25 cellular contexts compared by ENCODE assay signal in genomic region chr4:75685546-75686189, GRCh38. TPM values are rescaled to one million over a fixed set of nuclear protein-coding genes. Genes with fewer than 3 reads are reported as not detected.
DNase-seq lines count a peak whose midpoint lies in the region; ATAC-seq and TF ChIP-seq lines count a peak whose summit lies in the region.
"Had no signal": no experiment of that assay in that cellular context is flagged by ENCODE, and none has a peak within 500 bp of the region (broad histone marks: within the 10 kb centered on the region; RNA-seq: fewer than 3 reads in every experiment).

No MANE protein-coding gene starts in this region.

- peaks cover 2% of the 10 kb centered on the region for H3K36me3 Mint-ChIP-seq in activated T-helper 1 cell treated with anti-CD3 and anti-CD28 coated beads, Interleukin-12 subunit alpha, Interleukin-12 subunit beta, Interleukin-2, Interleukin-4 antibody, amounts not matched to agents 30 ng/mL and 10 ng/mL and 1 ng/mL, durations not matched to agents 14 hours and 24 hours and 36 hours (ENCODE audit: low read depth)
- H3K36me3 Mint-ChIP-seq in mesothelial cell of epicardium (peaks cover 8% of the 10 kb centered on the region), neural progenitor cell (peaks cover 7% of the 10 kb centered on the region)

- intact Hi-C loops in Right ventricle myocardium inferior (cut with DNase I) (no loop called here), right cardiac atrium (cut with DNase I) (no loop called here), left ventricle myocardium superior (cut with micrococcal nuclease) (no loop called here)
- intact Hi-C loops in activated T-helper 1 cell treated with anti-CD3 and anti-CD28 coated beads, Interleukin-12 subunit alpha, Interleukin-12 subunit beta, Interleukin-2, Interleukin-4 antibody, amounts not matched to agents 30 ng/mL and 10 ng/mL and 1 ng/mL, durations not matched to agents 14 hours and 24 hours and 36 hours (cut with micrococcal nuclease), result loop anchor here (1.0 kb wide), 1 partner anchor 11 kb away; no protein-coding TSS in a partner anchor

- H3K27me3 ChIP-seq in right cardiac atrium (ENCODE audit: control insufficient read depth, insufficient read depth), result no peaks in the 10 kb centered on the region
- no peaks in the 10 kb centered on the region for H3K27me3 ChIP-seq in neural progenitor cell
- H3K27me3 ChIP-seq: ascending aorta, neutrophil, SJSA1, upper lobe of right lung had no signal

- no peaks in the 10 kb centered on the region for H3K9me3 Mint-ChIP-seq in activated T-helper 1 cell treated with anti-CD3 and anti-CD28 coated beads, Interleukin-12 subunit alpha, Interleukin-12 subunit beta, Interleukin-2, Interleukin-4 antibody, amounts not matched to agents 30 ng/mL and 10 ng/mL and 1 ng/mL, durations not matched to agents 14 hours and 24 hours and 36 hours
- H3K9me3 Mint-ChIP-seq in stimulated activated naive CD8-positive, alpha-beta T cell treated with anti-CD3 and anti-CD28 coated beads, Interleukin-15, amount 100 ng/mL, for 72 hours, result peaks cover 6 to 8% of the 10 kb centered on the region in 2 donors
- H3K9me3 Mint-ChIP-seq in mesothelial cell of epicardium (peaks cover 5% of the 10 kb centered on the region), neural progenitor cell (no peaks in the 10 kb centered on the region)
- H3K9me3 Mint-ChIP-seq: HFFc6 had no signal

- H3K9me3 ChIP-seq in right cardiac atrium (ENCODE audit: control insufficient read depth, low read length) (no peaks in the 10 kb centered on the region), neural progenitor cell (ENCODE audit: low read depth) (no peaks in the 10 kb centered on the region)
- H3K9me3 ChIP-seq: ascending aorta, neutrophil, prostate gland, SJSA1, upper lobe of right lung had no signal

- no peaks in the 10 kb centered on the region for H3F3A ChIP-seq in neural progenitor cell (ENCODE audit: low read depth)

- H3K4me3 ChIP-seq in right cardiac atrium (ENCODE audit: low read length) (no peak overlapping the region), neural progenitor cell (no peak overlapping the region)
- H3K4me3 ChIP-seq: ascending aorta, GM12878, prostate gland, SJSA1, upper lobe of right lung had no signal

- no peak overlapping the region for H3K4me3 Mint-ChIP-seq in activated T-helper 1 cell treated with anti-CD3 and anti-CD28 coated beads, Interleukin-12 subunit alpha, Interleukin-12 subunit beta, Interleukin-2, Interleukin-4 antibody, amounts not matched to agents 30 ng/mL and 10 ng/mL and 1 ng/mL, durations not matched to agents 14 hours and 24 hours and 36 hours
- H3K4me3 Mint-ChIP-seq in stimulated activated naive CD8-positive, alpha-beta T cell treated with anti-CD3 and anti-CD28 coated beads, Interleukin-15, amount 100 ng/mL, for 72 hours, result peak overlapping the region; percentile 31 to 36
- H3K4me3 Mint-ChIP-seq in mesothelial cell of epicardium (no peak overlapping the region), neural progenitor cell (no peak overlapping the region)
- H3K4me3 Mint-ChIP-seq: activated CD4-positive, alpha-beta T cell treated with anti-CD3 and anti-CD28 coated beads, Interleukin-2, amount 10 ng/mL, durations not matched to agents 7 days and 5 days; HFFc6; WTC11 had no signal

- H2AFZ ChIP-seq in neural progenitor cell (replicated peaks), result no peak overlapping the region

- H3K79me2 ChIP-seq in neural progenitor cell (ENCODE audit: low read depth), result no peaks in the 10 kb centered on the region

- H3K4me2 ChIP-seq in neural progenitor cell, result no peak overlapping the region

- H4K20me1 ChIP-seq in neural progenitor cell (ENCODE audit: low read depth), result no peaks in the 10 kb centered on the region

- peaks cover 30% of the 10 kb centered on the region for H3K4me1 Mint-ChIP-seq in activated T-helper 1 cell treated with anti-CD3 and anti-CD28 coated beads, Interleukin-12 subunit alpha, Interleukin-12 subunit beta, Interleukin-2, Interleukin-4 antibody, amounts not matched to agents 30 ng/mL and 10 ng/mL and 1 ng/mL, durations not matched to agents 14 hours and 24 hours and 36 hours (ENCODE audit: low read depth)
- H3K4me1 Mint-ChIP-seq in stimulated activated naive CD8-positive, alpha-beta T cell treated with anti-CD3 and anti-CD28 coated beads, Interleukin-15, amount 100 ng/mL, for 72 hours, result peaks cover 53% of the 10 kb centered on the region
- H3K4me1 Mint-ChIP-seq in mesothelial cell of epicardium (peaks cover 2% of the 10 kb centered on the region), neural progenitor cell (no peaks in the 10 kb centered on the region)
- H3K4me1 Mint-ChIP-seq: WTC11 had no signal

- ATAC-seq in Right ventricle myocardium inferior (peak; percentile 57), right cardiac atrium (no peak), left ventricle myocardium superior (peak; percentile 86)
- ATAC-seq in stimulated activated naive CD8-positive, alpha-beta T cell treated with anti-CD3 and anti-CD28 coated beads, Interleukin-15, amount 100 ng/mL, for 72 hours, result no peak
- ATAC-seq: GM12878, left lobe of liver, WTC11 had no signal

- no peaks in the 10 kb centered on the region for H3K4me1 ChIP-seq in right cardiac atrium (ENCODE audit: control insufficient read depth, insufficient read depth, low read length)
- H3K4me1 ChIP-seq in neural progenitor cell, result no peaks in the 10 kb centered on the region
- H3K4me1 ChIP-seq: ascending aorta, prostate gland, SJSA1, upper lobe of right lung had no signal

- peaks cover 2% of the 10 kb centered on the region for H3K27me3 Mint-ChIP-seq in activated T-helper 1 cell treated with anti-CD3 and anti-CD28 coated beads, Interleukin-12 subunit alpha, Interleukin-12 subunit beta, Interleukin-2, Interleukin-4 antibody, amounts not matched to agents 30 ng/mL and 10 ng/mL and 1 ng/mL, durations not matched to agents 14 hours and 24 hours and 36 hours (ENCODE audit: insufficient read depth)
- H3K27me3 Mint-ChIP-seq in stimulated activated naive CD8-positive, alpha-beta T cell treated with anti-CD3 and anti-CD28 coated beads, Interleukin-15, amount 100 ng/mL, for 72 hours, result no peaks in the 10 kb centered on the region
- H3K27me3 Mint-ChIP-seq in mesothelial cell of epicardium (ENCODE audit: low read depth) (no peaks in the 10 kb centered on the region), neural progenitor cell (ENCODE audit: insufficient read depth, low read depth) (no peaks in the 10 kb centered on the region)
- H3K27me3 Mint-ChIP-seq: activated CD4-positive, alpha-beta T cell treated with anti-CD3 and anti-CD28 coated beads, Interleukin-2, amount 10 ng/mL, durations not matched to agents 7 days and 5 days had no signal

- H3K27ac Mint-ChIP-seq in activated T-helper 1 cell treated with anti-CD3 and anti-CD28 coated beads, Interleukin-12 subunit alpha, Interleukin-12 subunit beta, Interleukin-2, Interleukin-4 antibody, amounts not matched to agents 30 ng/mL and 10 ng/mL and 1 ng/mL, durations not matched to agents 14 hours and 24 hours and 36 hours, result peak overlapping the region; percentile 8
- peak overlapping the region in 1 of 2 donors; percentile 30 for H3K27ac Mint-ChIP-seq in stimulated activated naive CD8-positive, alpha-beta T cell treated with anti-CD3 and anti-CD28 coated beads, Interleukin-15, amount 100 ng/mL, for 72 hours
- no peak overlapping the region for H3K27ac Mint-ChIP-seq in mesothelial cell of epicardium
- no peak overlapping the region for H3K27ac Mint-ChIP-seq in neural progenitor cell
- H3K27ac Mint-ChIP-seq: activated CD4-positive, alpha-beta T cell treated with anti-CD3 and anti-CD28 coated beads, Interleukin-2, amount 10 ng/mL, durations not matched to agents 7 days and 5 days; HFFc6; WTC11 had no signal

- WGBS in right cardiac atrium, result 68% methylated on average over 2 of the region's 2 CpGs

- H3K27ac ChIP-seq in right cardiac atrium (ENCODE audit: low read length) (no peak overlapping the region), neural progenitor cell (no peak overlapping the region)
- H3K27ac ChIP-seq: ascending aorta, neutrophil, prostate gland, SJSA1, upper lobe of right lung had no signal

- TF ChIP-seq CTCF in mesothelial cell of epicardium (IDR thresholded peaks at IDR 0.05; ENCODE audit: unreplicated experiment) (no peak), neural progenitor cell (IDR thresholded peaks at IDR 0.05) (no peak)

- no peaks in the 10 kb centered on the region for H3K36me3 ChIP-seq in neural progenitor cell
- H3K36me3 ChIP-seq: ascending aorta, neutrophil, prostate gland, SJSA1, upper lobe of right lung had no signal

- H3K9ac ChIP-seq in neural progenitor cell, result no peak overlapping the region

- DNase-seq in Right ventricle myocardium inferior (ENCODE audit: missing footprints), result no peak
- DNase-seq in right cardiac atrium, result no peak
- DNase-seq in activated T-helper 1 cell treated with anti-CD3 and anti-CD28 coated beads, Interleukin-12 subunit alpha, Interleukin-12 subunit beta, Interleukin-2, Interleukin-4 antibody, amounts not matched to agents 30 ng/mL and 10 ng/mL and 1 ng/mL, durations not matched to agents 14 hours and 24 hours and 36 hours (ENCODE audit: low spot score), result no peak
- DNase-seq in left ventricle myocardium superior, result no peak
- no peak for DNase-seq in stimulated activated naive CD8-positive, alpha-beta T cell treated with anti-CD3 and anti-CD28 coated beads, Interleukin-15, amount 100 ng/mL, for 72 hours
- no peak for DNase-seq in DMS53 (lab: John Stamatoyannopoulos, UW)
- DNase-seq in mesothelial cell of epicardium (ENCODE audit: low spot score in 2 of 2, unreplicated experiment in 2 of 2), result no peak
- no peak for DNase-seq in neural progenitor cell (ENCODE audit: low spot score)
- DNase-seq: activated CD4-positive, alpha-beta T cell treated with anti-CD3 and anti-CD28 coated beads, Interleukin-2, amount 10 ng/mL, durations not matched to agents 7 days and 5 days; cortex of kidney; erythroblast; GOT3; HFFc6; IMR-90; mesenchymal stem cell; NCI-H446 treated with DMSO at 0.1 percent for 48 hours; NCI-H774; upper lobe of right lung had no signal

RNA-seq across cellular contexts. Expression of gene G3BP2, which starts 12.5 kb away (rescaled TPM):
- total RNA-seq in Right ventricle myocardium inferior (65.5 TPM), right cardiac atrium (100 to 1,000 TPM in 1 of 4 donors, 10 to 100 TPM in 3; 79.5 to 124 (median 86.8) TPM), left ventricle myocardium superior (74.1 TPM), mesothelial cell of epicardium (169 to 178 TPM (median 175 TPM) in 3 replicates), neural progenitor cell (ENCODE audit: low replicate concordance) (218 and 241 TPM in 2 replicates)
- 22.3 TPM for polyA plus RNA-seq in right cardiac atrium
- total RNA-seq in activated T-helper 1 cell treated with anti-CD3 and anti-CD28 coated beads, Interleukin-12 subunit alpha, Interleukin-12 subunit beta, Interleukin-2, Interleukin-4 antibody, amounts not matched to agents 30 ng/mL and 10 ng/mL and 1 ng/mL, durations not matched to agents 14 hours and 24 hours and 36 hours, result 143 and 144 TPM in 2 replicates

RNA-seq across cellular contexts. Expression of gene USO1, which starts 38.7 kb away (rescaled TPM):
- total RNA-seq in Right ventricle myocardium inferior (85.0 TPM), right cardiac atrium (100 to 1,000 TPM in 2 of 4 donors, 10 to 100 TPM in 2; 93.6 to 103 (median 99.1) TPM), left ventricle myocardium superior (96.8 TPM), mesothelial cell of epicardium (52.8 to 53.3 TPM (median 53.1 TPM) in 3 replicates), neural progenitor cell (ENCODE audit: low replicate concordance) (80.4 and 114 TPM in 2 replicates)
- 47.4 TPM for polyA plus RNA-seq in right cardiac atrium
- 44.5 and 48.6 TPM in 2 replicates for total RNA-seq in activated T-helper 1 cell treated with anti-CD3 and anti-CD28 coated beads, Interleukin-12 subunit alpha, Interleukin-12 subunit beta, Interleukin-2, Interleukin-4 antibody, amounts not matched to agents 30 ng/mL and 10 ng/mL and 1 ng/mL, durations not matched to agents 14 hours and 24 hours and 36 hours

RNA-seq across cellular contexts. Expression of gene CDKL2, which starts 55.3 kb away (rescaled TPM):
- total RNA-seq in Right ventricle myocardium inferior (0.11 TPM), right cardiac atrium (1 to 10 TPM in 3 of 4 donors, under 1 TPM in 1; 0.64 to 1.5 (median 1.2) TPM), left ventricle myocardium superior (0.64 TPM), mesothelial cell of epicardium (2.1 to 3.0 TPM (median 3.0 TPM) in 3 replicates), neural progenitor cell (ENCODE audit: low replicate concordance) (1.2 and 2.9 TPM in 2 replicates)
- polyA plus RNA-seq in right cardiac atrium, result 0.43 TPM
- 0.16 and 0.22 TPM in 2 replicates for total RNA-seq in activated T-helper 1 cell treated with anti-CD3 and anti-CD28 coated beads, Interleukin-12 subunit alpha, Interleukin-12 subunit beta, Interleukin-2, Interleukin-4 antibody, amounts not matched to agents 30 ng/mL and 10 ng/mL and 1 ng/mL, durations not matched to agents 14 hours and 24 hours and 36 hours
- total RNA-seq: ascending aorta had no signal

Comparison
In these comparisons a context has a peak if more than half of its experiments do, and no peak if none do; other contexts are left out.
1. ATAC-seq: peak in Right ventricle myocardium inferior (single experiment) and left ventricle myocardium superior (single experiment); none in right cardiac atrium (0 of 2) and stimulated activated naive CD8-positive, alpha-beta T cell treated with anti-CD3 and anti-CD28 coated beads, Interleukin-15, amount 100 ng/mL, for 72 hours (single experiment).
2. H3K4me3 Mint-ChIP-seq: peak in stimulated activated naive CD8-positive, alpha-beta T cell treated with anti-CD3 and anti-CD28 coated beads, Interleukin-15, amount 100 ng/mL, for 72 hours (2 of 2); none in activated T-helper 1 cell treated with anti-CD3 and anti-CD28 coated beads, Interleukin-12 subunit alpha, Interleukin-12 subunit beta, Interleukin-2, Interleukin-4 antibody, amounts not matched to agents 30 ng/mL and 10 ng/mL and 1 ng/mL, durations not matched to agents 14 hours and 24 hours and 36 hours (single experiment), mesothelial cell of epicardium (single experiment) and neural progenitor cell (single experiment).